Comparison of ENCODE assay signal across 1 cellular context in genomic region chr6:80179691-80180090, GRCh38.
TF ChIP-seq lines count a peak whose summit lies in the region.

No MANE protein-coding gene starts in this region.

TF ChIP-seq in HCT116, 20 proteins besides CTCF, POLR2A, EP300 and RAD21 (continued from another document):
- TF ChIP-seq, protein P1, sequence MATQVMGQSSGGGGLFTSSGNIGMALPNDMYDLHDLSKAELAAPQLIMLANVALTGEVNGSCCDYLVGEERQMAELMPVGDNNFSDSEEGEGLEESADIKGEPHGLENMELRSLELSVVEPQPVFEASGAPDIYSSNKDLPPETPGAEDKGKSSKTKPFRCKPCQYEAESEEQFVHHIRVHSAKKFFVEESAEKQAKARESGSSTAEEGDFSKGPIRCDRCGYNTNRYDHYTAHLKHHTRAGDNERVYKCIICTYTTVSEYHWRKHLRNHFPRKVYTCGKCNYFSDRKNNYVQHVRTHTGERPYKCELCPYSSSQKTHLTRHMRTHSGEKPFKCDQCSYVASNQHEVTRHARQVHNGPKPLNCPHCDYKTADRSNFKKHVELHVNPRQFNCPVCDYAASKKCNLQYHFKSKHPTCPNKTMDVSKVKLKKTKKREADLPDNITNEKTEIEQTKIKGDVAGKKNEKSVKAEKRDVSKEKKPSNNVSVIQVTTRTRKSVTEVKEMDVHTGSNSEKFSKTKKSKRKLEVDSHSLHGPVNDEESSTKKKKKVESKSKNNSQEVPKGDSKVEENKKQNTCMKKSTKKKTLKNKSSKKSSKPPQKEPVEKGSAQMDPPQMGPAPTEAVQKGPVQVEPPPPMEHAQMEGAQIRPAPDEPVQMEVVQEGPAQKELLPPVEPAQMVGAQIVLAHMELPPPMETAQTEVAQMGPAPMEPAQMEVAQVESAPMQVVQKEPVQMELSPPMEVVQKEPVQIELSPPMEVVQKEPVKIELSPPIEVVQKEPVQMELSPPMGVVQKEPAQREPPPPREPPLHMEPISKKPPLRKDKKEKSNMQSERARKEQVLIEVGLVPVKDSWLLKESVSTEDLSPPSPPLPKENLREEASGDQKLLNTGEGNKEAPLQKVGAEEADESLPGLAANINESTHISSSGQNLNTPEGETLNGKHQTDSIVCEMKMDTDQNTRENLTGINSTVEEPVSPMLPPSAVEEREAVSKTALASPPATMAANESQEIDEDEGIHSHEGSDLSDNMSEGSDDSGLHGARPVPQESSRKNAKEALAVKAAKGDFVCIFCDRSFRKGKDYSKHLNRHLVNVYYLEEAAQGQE (IDR thresholded peaks at IDR 0.05; ENCODE audit: low read depth): no peak
- TF ChIP-seq EZH2phosphoT487 (IDR thresholded peaks at IDR 0.05; ENCODE audit: borderline replicate concordance) (no peak), ZNF274 (IDR thresholded peaks at IDR 0.05; ENCODE audit: low read depth, low read length) (no peak), SIN3A (IDR thresholded peaks at IDR 0.05; ENCODE audit: low read depth) (no peak), EZH2 (IDR thresholded peaks at IDR 0.05) (no peak), ELF1 (IDR thresholded peaks at IDR 0.05; ENCODE audit: borderline replicate concordance, low read depth) (no peak), POLR2AphosphoS5 (IDR thresholded peaks at IDR 0.05; ENCODE audit: low read depth, low read length) (no peak), SP1 (IDR thresholded peaks at IDR 0.05; ENCODE audit: low read depth) (no peak), CEBPB (IDR thresholded peaks at IDR 0.05; ENCODE audit: low read depth) (no peak), YY1 (IDR thresholded peaks at IDR 0.05; ENCODE audit: extremely low read depth, insufficient replicate concordance, low read depth, low read length) (no peak), JUND (IDR thresholded peaks at IDR 0.05) (no peak), SRF (IDR thresholded peaks at IDR 0.05; ENCODE audit: low read depth) (no peak)
- TF ChIP-seq, protein P2, sequence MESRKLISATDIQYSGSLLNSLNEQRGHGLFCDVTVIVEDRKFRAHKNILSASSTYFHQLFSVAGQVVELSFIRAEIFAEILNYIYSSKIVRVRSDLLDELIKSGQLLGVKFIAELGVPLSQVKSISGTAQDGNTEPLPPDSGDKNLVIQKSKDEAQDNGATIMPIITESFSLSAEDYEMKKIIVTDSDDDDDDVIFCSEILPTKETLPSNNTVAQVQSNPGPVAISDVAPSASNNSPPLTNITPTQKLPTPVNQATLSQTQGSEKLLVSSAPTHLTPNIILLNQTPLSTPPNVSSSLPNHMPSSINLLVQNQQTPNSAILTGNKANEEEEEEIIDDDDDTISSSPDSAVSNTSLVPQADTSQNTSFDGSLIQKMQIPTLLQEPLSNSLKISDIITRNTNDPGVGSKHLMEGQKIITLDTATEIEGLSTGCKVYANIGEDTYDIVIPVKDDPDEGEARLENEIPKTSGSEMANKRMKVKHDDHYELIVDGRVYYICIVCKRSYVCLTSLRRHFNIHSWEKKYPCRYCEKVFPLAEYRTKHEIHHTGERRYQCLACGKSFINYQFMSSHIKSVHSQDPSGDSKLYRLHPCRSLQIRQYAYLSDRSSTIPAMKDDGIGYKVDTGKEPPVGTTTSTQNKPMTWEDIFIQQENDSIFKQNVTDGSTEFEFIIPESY (IDR thresholded peaks at IDR 0.05; ENCODE audit: extremely low read depth, insufficient replicate concordance, low read length): no peak
- TF ChIP-seq, protein P3, sequence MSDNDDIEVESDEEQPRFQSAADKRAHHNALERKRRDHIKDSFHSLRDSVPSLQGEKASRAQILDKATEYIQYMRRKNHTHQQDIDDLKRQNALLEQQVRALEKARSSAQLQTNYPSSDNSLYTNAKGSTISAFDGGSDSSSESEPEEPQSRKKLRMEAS (IDR thresholded peaks at IDR 0.05): no peak
